Comparison of ENCODE assay signal across 21 cellular contexts in genomic region chr9:78510035-78510434, GRCh38.
"Had no signal": no experiment of that assay in that cellular context is flagged by ENCODE, and none has a peak within 500 bp of the region (broad histone marks: within the 10 kb centered on the region; RNA-seq: fewer than 3 reads in every experiment).

No MANE protein-coding gene starts in this region.

- H3K27ac ChIP-seq: colonic mucosa, epithelial cell of prostate, gastrocnemius medialis, lower lobe of right lung, ovary, right lobe of liver, suprapubic skin had no signal

- DNase-seq: colonic mucosa; effector CD8-positive, alpha-beta T cell; endodermal cell; foreskin fibroblast; gastrocnemius medialis; head of caudate nucleus; left ventricle myocardium superior; lower lobe of right lung; natural killer cell; occipital lobe; ovary; right lobe of liver; small intestine; stimulated activated CD4-positive, alpha-beta T cell treated with anti-CD3 and anti-CD28 coated beads, Interleukin-15, amount 100 ng/mL, for 24 hours; stimulated activated CD4-positive, alpha-beta T cell treated with anti-CD3 and anti-CD28 coated beads, Interleukin-2, amount 100 ng/mL, for 48 hours; stimulated activated CD8-positive, alpha-beta memory T cell treated with anti-CD3 and anti-CD28 coated beads, Interleukin-4, amount 100 ng/mL, for 48 hours; stimulated activated naive CD4-positive, alpha-beta T cell; stimulated activated naive CD8-positive, alpha-beta T cell treated with anti-CD3 and anti-CD28 coated beads, Interleukin-15, amount 100 ng/mL, for 72 hours had no signal

- FAIRE-seq: keratinocyte, small intestine had no signal

- H3K36me3 ChIP-seq: colonic mucosa, gastrocnemius medialis, lower lobe of right lung, ovary, right lobe of liver, suprapubic skin had no signal

- H3K9me3 ChIP-seq: colonic mucosa, gastrocnemius medialis, lower lobe of right lung, ovary, right lobe of liver, suprapubic skin had no signal

- H3K4me3 ChIP-seq: colonic mucosa, gastrocnemius medialis, lower lobe of right lung, ovary, right lobe of liver, suprapubic skin had no signal

- H3K27me3 ChIP-seq: colonic mucosa, gastrocnemius medialis, ovary, right lobe of liver, suprapubic skin had no signal

- H3K4me1 ChIP-seq: colonic mucosa, gastrocnemius medialis, lower lobe of right lung, right lobe of liver, suprapubic skin had no signal
